ENCODE assay signal across 20 cellular contexts in the genomic region with DNA sequence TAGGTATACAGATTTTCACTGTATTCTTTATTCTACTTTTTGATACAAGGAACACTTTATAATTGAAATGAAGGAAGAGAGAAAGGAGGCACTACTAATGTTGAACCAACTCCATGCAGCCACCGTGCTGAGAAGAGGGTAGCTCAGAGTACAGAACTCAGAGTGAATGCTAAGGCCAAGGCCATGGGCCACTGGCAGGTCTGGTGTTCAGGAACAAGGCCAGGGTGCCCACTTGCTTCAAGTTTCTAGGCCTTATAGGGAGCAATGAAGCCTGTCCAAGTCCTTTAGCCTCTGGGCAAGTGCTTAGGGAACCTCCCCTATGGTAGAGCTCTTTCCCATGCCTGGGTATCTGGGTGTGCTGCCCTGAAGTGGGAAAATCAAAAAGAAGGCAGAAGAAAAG.
"Had no signal": no experiment of that assay in that cellular context is flagged by ENCODE, and none has a peak within 500 bp of the region (broad histone marks: within the 10 kb centered on the region; RNA-seq: fewer than 3 reads in every experiment).

No MANE protein-coding gene starts in this region.

- DNase-seq: stimulated activated CD4-positive, alpha-beta T cell treated with anti-CD3 and anti-CD28 coated beads, Interleukin-2, amount 100 ng/mL, for 48 hours; stimulated activated CD4-positive, alpha-beta T cell treated with anti-CD3 and anti-CD28 coated beads, Interleukin-4, amount 100 ng/mL, for 1 hour; stimulated activated CD4-positive, alpha-beta T cell treated with anti-CD3 and anti-CD28 coated beads, Interleukin-4, amount 100 ng/mL, for 24 hours; stimulated activated CD4-positive, alpha-beta T cell treated with anti-CD3 and anti-CD28 coated beads, Interleukin-4, amount 100 ng/mL, for 4 hours; stimulated activated CD8-positive, alpha-beta memory T cell treated with anti-CD3 and anti-CD28 coated beads, Interleukin-4, amount 100 ng/mL, for 48 hours; stimulated activated naive B cell treated with anti-CD40 and anti-IgM and Interleukin-4, amounts not matched to agents 10 μg/mL and 1 μg/mL and 100 μg/mL, for 72 hours; stimulated activated naive CD4-positive, alpha-beta T cell; stimulated activated naive CD4-positive, alpha-beta T cell treated with Interleukin-2 at 50 U/mL for 16 hours; stimulated activated naive CD8-positive, alpha-beta T cell treated with anti-CD3 and anti-CD28 coated beads, Interleukin-15, amount 100 ng/mL, for 72 hours; stimulated activated naive CD8-positive, alpha-beta T cell treated with anti-CD3 and anti-CD28 coated beads, Interleukin-15, Interleukin-2, amounts not matched to agents 100 U/mL and 50 U/mL, for 24 hours; stomach; substantia nigra; testis; thyroid gland; tibial artery; transverse colon; trophoblast cell; upper lobe of left lung; upper lobe of right lung; uterus had no signal
